ENCODE assay signal across 1 cellular context in the genomic region with DNA sequence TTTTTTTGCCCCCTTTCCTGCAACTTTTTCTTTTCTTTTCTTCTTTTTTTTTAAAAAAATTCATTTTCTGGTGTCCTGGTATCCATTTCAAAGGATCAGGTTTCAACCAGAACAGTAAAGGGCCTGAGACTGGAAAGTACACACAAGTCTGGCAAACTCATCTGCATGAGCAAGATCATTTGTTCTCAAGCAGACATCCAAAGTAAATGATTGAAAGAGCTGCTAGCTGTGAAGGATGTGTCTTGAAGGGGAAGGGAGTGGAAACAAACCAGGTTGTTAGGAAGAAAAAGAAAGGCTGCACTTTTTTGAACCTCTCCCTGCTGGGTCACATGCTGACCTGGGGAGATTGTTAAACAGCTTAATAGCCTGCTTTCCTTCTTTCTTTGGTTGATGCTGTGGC.
TF ChIP-seq lines count a peak whose summit lies in the region.

No MANE protein-coding gene starts in this region.

TF ChIP-seq in WTC11, 78 proteins besides CTCF, POLR2A, EP300 and RAD21 (continued from another document):
- TF ChIP-seq FOXK1 (CRISPR knock-in tag; IDR thresholded peaks at IDR 0.05) (peak; percentile 55; the same call in 1 of the 2 replicates), USF1 (CRISPR knock-in tag; IDR thresholded peaks at IDR 0.05) (peak; percentile 60; the same call in 1 of the 2 replicates)
- TF ChIP-seq, protein P1, sequence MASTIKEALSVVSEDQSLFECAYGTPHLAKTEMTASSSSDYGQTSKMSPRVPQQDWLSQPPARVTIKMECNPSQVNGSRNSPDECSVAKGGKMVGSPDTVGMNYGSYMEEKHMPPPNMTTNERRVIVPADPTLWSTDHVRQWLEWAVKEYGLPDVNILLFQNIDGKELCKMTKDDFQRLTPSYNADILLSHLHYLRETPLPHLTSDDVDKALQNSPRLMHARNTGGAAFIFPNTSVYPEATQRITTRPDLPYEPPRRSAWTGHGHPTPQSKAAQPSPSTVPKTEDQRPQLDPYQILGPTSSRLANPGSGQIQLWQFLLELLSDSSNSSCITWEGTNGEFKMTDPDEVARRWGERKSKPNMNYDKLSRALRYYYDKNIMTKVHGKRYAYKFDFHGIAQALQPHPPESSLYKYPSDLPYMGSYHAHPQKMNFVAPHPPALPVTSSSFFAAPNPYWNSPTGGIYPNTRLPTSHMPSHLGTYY (CRISPR knock-in tag; IDR thresholded peaks at IDR 0.05), result no peak
- TF ChIP-seq, protein P2, sequence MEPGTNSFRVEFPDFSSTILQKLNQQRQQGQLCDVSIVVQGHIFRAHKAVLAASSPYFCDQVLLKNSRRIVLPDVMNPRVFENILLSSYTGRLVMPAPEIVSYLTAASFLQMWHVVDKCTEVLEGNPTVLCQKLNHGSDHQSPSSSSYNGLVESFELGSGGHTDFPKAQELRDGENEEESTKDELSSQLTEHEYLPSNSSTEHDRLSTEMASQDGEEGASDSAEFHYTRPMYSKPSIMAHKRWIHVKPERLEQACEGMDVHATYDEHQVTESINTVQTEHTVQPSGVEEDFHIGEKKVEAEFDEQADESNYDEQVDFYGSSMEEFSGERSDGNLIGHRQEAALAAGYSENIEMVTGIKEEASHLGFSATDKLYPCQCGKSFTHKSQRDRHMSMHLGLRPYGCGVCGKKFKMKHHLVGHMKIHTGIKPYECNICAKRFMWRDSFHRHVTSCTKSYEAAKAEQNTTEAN (CRISPR knock-in tag; IDR thresholded peaks at IDR 0.05), result no peak
- TF ChIP-seq, protein P3, sequence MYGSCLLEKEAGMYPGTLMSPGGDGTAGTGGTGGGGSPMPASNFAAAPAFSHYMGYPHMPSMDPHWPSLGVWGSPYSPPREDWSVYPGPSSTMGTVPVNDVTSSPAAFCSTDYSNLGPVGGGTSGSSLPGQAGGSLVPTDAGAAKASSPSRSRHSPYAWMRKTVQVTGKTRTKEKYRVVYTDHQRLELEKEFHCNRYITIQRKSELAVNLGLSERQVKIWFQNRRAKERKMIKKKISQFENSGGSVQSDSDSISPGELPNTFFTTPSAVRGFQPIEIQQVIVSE (CRISPR knock-in tag; IDR thresholded peaks at IDR 0.05; ENCODE audit: borderline replicate concordance), result no peak
